Comparison of ENCODE assay signal across 21 cellular contexts in genomic region chr17:62075308-62075815, GRCh38. TPM values are rescaled to one million over a fixed set of nuclear protein-coding genes. Genes with fewer than 3 reads are reported as not detected.
DNase-seq lines count a peak whose midpoint lies in the region; ATAC-seq and TF ChIP-seq lines count a peak whose summit lies in the region.
"Had no signal": no experiment of that assay in that cellular context is flagged by ENCODE, and none has a peak within 500 bp of the region (broad histone marks: within the 10 kb centered on the region; RNA-seq: fewer than 3 reads in every experiment).

No MANE protein-coding gene starts in this region.

- TF ChIP-seq CTCF in epithelial cell of esophagus (IDR thresholded peaks at IDR 0.05; ENCODE audit: insufficient read depth, low read depth, low read length, missing control alignments), result no peak

- no CpG with 5 or more reads among the region's 3 CpGs for WGBS in trophoblast cell (ENCODE audit: extremely low coverage, insufficient coverage, insufficient read length)
- no CpG with 5 or more reads among the region's 3 CpGs for WGBS in neuronal stem cell (ENCODE audit: extremely low coverage in 2 of 2, insufficient read length in 2 of 2, insufficient replicate concordance in 1 of 2), 2 donors

- H4K91ac ChIP-seq in trophoblast cell (ENCODE audit: low read depth, low read length) (no peak overlapping the region), neuronal stem cell (ENCODE audit: low read depth, low read length, poor library complexity) (no peak overlapping the region)

- H3K9me3 ChIP-seq in trophoblast cell (ENCODE audit: insufficient read depth, low read depth, low read length) (no peaks in the 10 kb centered on the region), neuronal stem cell (replicated peaks in 1 of 2; ENCODE audit: control insufficient read depth in 2 of 2, insufficient read depth in 1 of 2, low read depth in 1 of 2, low read length in 2 of 2) (peaks cover 3 to 5% of the 10 kb centered on the region in 2 donors)
- H3K9me3 ChIP-seq: BLaER1, heart right ventricle, pancreas, tibial nerve had no signal

- H3K14ac ChIP-seq in trophoblast cell (ENCODE audit: low read length) (no peak overlapping the region), neuronal stem cell (ENCODE audit: low read length) (no peak overlapping the region)

- no peaks in the 10 kb centered on the region for H3K79me2 ChIP-seq in trophoblast cell (ENCODE audit: control insufficient read depth, insufficient read depth, low read length, poor library complexity)

- H3K4me3 ChIP-seq in epithelial cell of esophagus (ENCODE audit: low read length) (no peak overlapping the region), trophoblast cell (ENCODE audit: low read depth, low read length) (no peak overlapping the region), neuronal stem cell (ENCODE audit: low read length in 2 of 2) (no peak overlapping the region)
- H3K4me3 ChIP-seq: BLaER1, heart right ventricle, pancreas, tibial nerve had no signal

- H3K23ac ChIP-seq in trophoblast cell (ENCODE audit: low read length) (no peak overlapping the region), neuronal stem cell (ENCODE audit: low read depth, low read length, poor library complexity) (no peak overlapping the region)

- no peak overlapping the region for H4K12ac ChIP-seq in trophoblast cell (ENCODE audit: low read depth, low read length)

- H2AK5ac ChIP-seq in trophoblast cell (ENCODE audit: low read length), result no peak overlapping the region
- no peak overlapping the region for H2AK5ac ChIP-seq in neuronal stem cell (ENCODE audit: low read depth, low read length)

- H3K27ac ChIP-seq in trophoblast cell (ENCODE audit: low read depth, low read length) (no peak overlapping the region), neuronal stem cell (replicated peaks; ENCODE audit: low read length) (no peak overlapping the region)
- H3K27ac ChIP-seq: BLaER1, heart right ventricle, pancreas, tibial nerve had no signal

- H3K79me1 ChIP-seq in trophoblast cell (ENCODE audit: low read length), result no peaks in the 10 kb centered on the region
- H3K79me1 ChIP-seq in neuronal stem cell (ENCODE audit: low read depth, low read length), result no peaks in the 10 kb centered on the region

- ATAC-seq in HG02610 (IDR thresholded peaks at IDR 0.05; ENCODE audit: unreplicated experiment), result no peak
- ATAC-seq: heart right ventricle, HepG2, pancreas, sciatic nerve, T-helper 17 cell had no signal

- H3K18ac ChIP-seq in trophoblast cell (ENCODE audit: low read length) (no peak overlapping the region), neuronal stem cell (ENCODE audit: low read length) (no peak overlapping the region)

- peak; percentile 34 for DNase-seq in activated CD4-positive, alpha-beta T cell treated with anti-CD3 and anti-CD28 coated beads for 48 hours
- DNase-seq in activated CD4-positive, alpha-beta T cell treated with anti-CD3 and anti-CD28 coated beads, Interleukin-2, amount 50 U/mL, for 4 hours, result no peak
- DNase-seq in M059J (ENCODE audit: low read depth), result peak; percentile 57
- DNase-seq in epithelial cell of esophagus (ENCODE audit: low read depth), result peak; percentile 36
- peak; percentile 74 to 82 for DNase-seq in trophoblast cell
- no peak for DNase-seq in neuronal stem cell (ENCODE audit: low spot score)
- no peak for DNase-seq in effector CD8-positive, alpha-beta T cell (lab: John Stamatoyannopoulos, UW)
- DNase-seq: activated CD8-positive, alpha-beta memory T cell treated with anti-CD3 and anti-CD28 coated beads for 24 hours; caudate nucleus; heart right ventricle; NCI-H1436; NCI-H2171 treated with DMSO at 0.1 percent for 48 hours; NCI-H82; pancreas; stimulated activated naive CD4-positive, alpha-beta T cell treated with Interleukin-2 at 50 U/mL for 16 hours; T-helper 17 cell had no signal

- H2BK12ac ChIP-seq in trophoblast cell (ENCODE audit: low read length) (no peak overlapping the region), neuronal stem cell (ENCODE audit: low read length) (no peak overlapping the region)

- no peak overlapping the region for H4K8ac ChIP-seq in trophoblast cell (ENCODE audit: low read depth, low read length)
- H4K8ac ChIP-seq in neuronal stem cell (ENCODE audit: low read depth, low read length), result no peak overlapping the region

- H2BK15ac ChIP-seq in neuronal stem cell (ENCODE audit: low read length), result no peak overlapping the region

- no peaks in the 10 kb centered on the region for H3K4me1 ChIP-seq in trophoblast cell (ENCODE audit: control insufficient read depth in 1 of 2, insufficient read depth in 2 of 2, low read length in 2 of 2)
- H3K4me1 ChIP-seq in neuronal stem cell (ENCODE audit: control insufficient read depth in 2 of 2, insufficient read depth in 1 of 2, low read depth in 1 of 2, low read length in 2 of 2), result no peaks in the 10 kb centered on the region
- H3K4me1 ChIP-seq: BLaER1, heart right ventricle, tibial nerve had no signal

- H3K4ac ChIP-seq in trophoblast cell (ENCODE audit: low read depth, low read length), result no peak overlapping the region
- no peak overlapping the region for H3K4ac ChIP-seq in neuronal stem cell (ENCODE audit: low read length)

- H2BK120ac ChIP-seq in trophoblast cell (ENCODE audit: insufficient read depth, low read length, poor library complexity) (no peak overlapping the region), neuronal stem cell (ENCODE audit: low read depth, low read length) (no peak overlapping the region)

- no peak overlapping the region for H3K9ac ChIP-seq in trophoblast cell (ENCODE audit: low read length)
- no peak overlapping the region for H3K9ac ChIP-seq in neuronal stem cell (ENCODE audit: low read depth, low read length, poor library complexity)
- H3K9ac ChIP-seq: BLaER1 had no signal

- H3K27me3 ChIP-seq in trophoblast cell (ENCODE audit: insufficient read depth, low read length), result no peaks in the 10 kb centered on the region
- H3K27me3 ChIP-seq in neuronal stem cell (ENCODE audit: control insufficient read depth in 3 of 3, insufficient read depth in 3 of 3, low read depth in 1 of 3, low read length in 3 of 3), result no peaks in the 10 kb centered on the region
- H3K27me3 ChIP-seq: BLaER1, pancreas had no signal

- no peak overlapping the region for H2BK5ac ChIP-seq in trophoblast cell (ENCODE audit: low read depth, low read length, poor library complexity)
- H2BK5ac ChIP-seq in neuronal stem cell (ENCODE audit: low read length), result no peak overlapping the region

- H2AFZ ChIP-seq in trophoblast cell (ENCODE audit: insufficient read depth, low read length, poor library complexity), result no peak overlapping the region
- no peak overlapping the region for H2AFZ ChIP-seq in neuronal stem cell (ENCODE audit: low read length)

- no peaks in the 10 kb centered on the region for H3K36me3 ChIP-seq in trophoblast cell (ENCODE audit: control insufficient read depth in 1 of 2, insufficient read depth in 2 of 2, low read length in 2 of 2)
- H3K36me3 ChIP-seq in neuronal stem cell (replicated peaks in 1 of 2; ENCODE audit: control insufficient read depth in 2 of 2, insufficient read depth in 2 of 2, low read length in 2 of 2), result peaks cover 0 to 2% of the 10 kb centered on the region in 2 donors
- H3K36me3 ChIP-seq: BLaER1, heart right ventricle, pancreas, tibial nerve had no signal

- no peak overlapping the region for H3K4me2 ChIP-seq in trophoblast cell (ENCODE audit: low read length)
- no peak overlapping the region for H3K4me2 ChIP-seq in neuronal stem cell (ENCODE audit: insufficient read depth, low read length, poor library complexity, severe bottlenecking)
- H3K4me2 ChIP-seq: BLaER1 had no signal

RNA-seq across cellular contexts. Expression of gene MED13, which starts 10.3 kb away (rescaled TPM):
- 20.1 and 31.7 TPM in 2 replicates for total RNA-seq in M059J (2014; rRNA removed; shearing (Covaris generic))
- 93.8 and 101 TPM in 2 replicates for polyA plus RNA-seq in trophoblast cell (2013)
- 16.1 TPM for polyA plus RNA-seq in neuronal stem cell (2013, experiment 1 of 2)
- 16.3 TPM for polyA plus RNA-seq in neuronal stem cell (2013, experiment 2 of 2)

Comparison
In these comparisons a context has a peak if more than half of its experiments do, and no peak if none do; other contexts are left out.
1. DNase-seq: peak in activated CD4-positive, alpha-beta T cell treated with anti-CD3 and anti-CD28 coated beads for 48 hours (single experiment), M059J (single experiment), epithelial cell of esophagus (single experiment) and trophoblast cell (2 of 2); none in activated CD4-positive, alpha-beta T cell treated with anti-CD3 and anti-CD28 coated beads, Interleukin-2, amount 50 U/mL, for 4 hours (0 of 2), neuronal stem cell (single experiment) and effector CD8-positive, alpha-beta T cell (single experiment).